In genomic region chr5:98319299-98320011, GRCh38 we compare ENCODE assay signal across 22 cellular contexts.
"Had no signal": no experiment of that assay in that cellular context is flagged by ENCODE, and none has a peak within 500 bp of the region (broad histone marks: within the 10 kb centered on the region; RNA-seq: fewer than 3 reads in every experiment).

No MANE protein-coding gene starts in this region.

- FAIRE-seq: colon, frontal cortex, kidney, urothelium cell line had no signal

- H3K36me3 ChIP-seq: ovary, spleen, thoracic aorta, tibial nerve, upper lobe of left lung had no signal

- H3K9me3 ChIP-seq: ovary, psoas muscle, spleen, thoracic aorta, tibial nerve, upper lobe of left lung had no signal

- ATAC-seq: left lobe of liver; psoas muscle; right cardiac atrium; stimulated activated naive B cell treated with anti-CD40 and anti-IgM and Interleukin-4, amounts not matched to agents 10 μg/mL and 1 μg/mL and 100 μg/mL, for 72 hours had no signal

- H3K4me3 ChIP-seq: dorsolateral prefrontal cortex, lung, ovary, psoas muscle, skin epidermis, spleen, thoracic aorta, tibial nerve, upper lobe of left lung had no signal

- H3K27me3 Mint-ChIP-seq: natural killer cell treated with Interleukin-12 subunit alpha and Interleukin-12 subunit beta and Interleukin-15 and Interleukin-18, amount 100 ng/mL, for 72 hours; stimulated activated naive B cell treated with anti-CD40 and anti-IgM and Interleukin-4, amounts not matched to agents 10 μg/mL and 1 μg/mL and 100 μg/mL, for 72 hours had no signal

- H3K36me3 Mint-ChIP-seq: memory B cell; natural killer cell treated with Interleukin-12 subunit alpha and Interleukin-12 subunit beta and Interleukin-15 and Interleukin-18, amount 100 ng/mL, for 72 hours; stimulated activated naive B cell treated with anti-CD40 and anti-IgM and Interleukin-4, amounts not matched to agents 10 μg/mL and 1 μg/mL and 100 μg/mL, for 72 hours had no signal

- H3K4me3 Mint-ChIP-seq: memory B cell; natural killer cell treated with Interleukin-12 subunit alpha and Interleukin-12 subunit beta and Interleukin-15 and Interleukin-18, amount 100 ng/mL, for 72 hours; stimulated activated naive B cell treated with anti-CD40 and anti-IgM and Interleukin-4, amounts not matched to agents 10 μg/mL and 1 μg/mL and 100 μg/mL, for 72 hours; stimulated activated naive CD8-positive, alpha-beta T cell treated with anti-CD3 and anti-CD28 coated beads, Interleukin-15, Interleukin-2, amounts not matched to agents 100 ng/mL and 50 ng/mL, for 24 hours had no signal

- H3K27ac Mint-ChIP-seq: memory B cell; natural killer cell treated with Interleukin-12 subunit alpha and Interleukin-12 subunit beta and Interleukin-15 and Interleukin-18, amount 100 ng/mL, for 72 hours; stimulated activated naive B cell treated with anti-CD40 and anti-IgM and Interleukin-4, amounts not matched to agents 10 μg/mL and 1 μg/mL and 100 μg/mL, for 72 hours; stimulated activated naive CD8-positive, alpha-beta T cell treated with anti-CD3 and anti-CD28 coated beads, Interleukin-15, Interleukin-2, amounts not matched to agents 100 ng/mL and 50 ng/mL, for 24 hours had no signal

- H3K27ac ChIP-seq: ovary, psoas muscle, skin epidermis, spleen, thoracic aorta, tibial nerve, upper lobe of left lung had no signal

- H3K27me3 ChIP-seq: dorsolateral prefrontal cortex, ovary, spleen, tibial nerve, upper lobe of left lung had no signal

- H3K9me3 Mint-ChIP-seq: memory B cell; stimulated activated naive B cell treated with anti-CD40 and anti-IgM and Interleukin-4, amounts not matched to agents 10 μg/mL and 1 μg/mL and 100 μg/mL, for 72 hours; stimulated activated naive CD8-positive, alpha-beta T cell treated with anti-CD3 and anti-CD28 coated beads, Interleukin-15, Interleukin-2, amounts not matched to agents 100 ng/mL and 50 ng/mL, for 24 hours had no signal

- H3K4me1 Mint-ChIP-seq: memory B cell; stimulated activated naive B cell treated with anti-CD40 and anti-IgM and Interleukin-4, amounts not matched to agents 10 μg/mL and 1 μg/mL and 100 μg/mL, for 72 hours had no signal

- DNase-seq: dorsolateral prefrontal cortex; effector CD4-positive, alpha-beta T cell; kidney; occipital lobe; ovary; posterior cingulate gyrus; psoas muscle; right cardiac atrium; spleen; stimulated activated naive B cell treated with anti-CD40 and anti-IgM and Interleukin-4, amounts not matched to agents 10 μg/mL and 1 μg/mL and 100 μg/mL, for 72 hours; upper lobe of left lung had no signal
